10 cellular contexts compared by ENCODE assay signal in genomic region chr15:78879517-78880241, GRCh38. TPM values are rescaled to one million over a fixed set of nuclear protein-coding genes. Genes with fewer than 3 reads are reported as not detected.
DNase-seq lines count a peak whose midpoint lies in the region; ATAC-seq and TF ChIP-seq lines count a peak whose summit lies in the region.
"Had no signal": no experiment of that assay in that cellular context is flagged by ENCODE, and none has a peak within 500 bp of the region (broad histone marks: within the 10 kb centered on the region; RNA-seq: fewer than 3 reads in every experiment).

No MANE protein-coding gene starts in this region.

- no peak for ATAC-seq in heart left ventricle
- ATAC-seq in WTC11 = no peak
- ATAC-seq in thoracic aorta (ENCODE audit: insufficient number of reproducible peaks, low FRiP score, low read depth) = no peak
- ATAC-seq in GM19455 (IDR thresholded peaks at IDR 0.05; ENCODE audit: unreplicated experiment) = no peak
- ATAC-seq: pancreas had no signal

- intact Hi-C loops in heart left ventricle (cut with DNase I) = loop anchor here in 3 of 10 donors (10.0 kb wide), 3 partner anchors 55 to 125 kb away; no protein-coding TSS in a partner anchor

- H3K27ac Mint-ChIP-seq in WTC11 = peak overlapping the region; percentile 88

- no peak for TF ChIP-seq CTCF in cardiac muscle cell (IDR thresholded peaks at IDR 0.05; ENCODE audit: low read depth, low read length)
- no peak for TF ChIP-seq CTCF in heart left ventricle (IDR thresholded peaks at IDR 0.05)
- no peak for TF ChIP-seq CTCF in WTC11 (IDR thresholded peaks at IDR 0.05)
- TF ChIP-seq CTCF in hepatocyte (IDR thresholded peaks at IDR 0.05; ENCODE audit: poor library complexity) = no peak
- no peak for TF ChIP-seq CTCF in thoracic aorta (IDR thresholded peaks at IDR 0.05)

- TF ChIP-seq POLR2A in heart left ventricle (IDR thresholded peaks at IDR 0.05) = no peak

- H3K36me3 ChIP-seq in cardiac muscle cell (peaks cover 26% of the 10 kb centered on the region), heart left ventricle (peaks cover 0 to 62% (median 44%) of the 10 kb centered on the region in 9 donors), hepatocyte (replicated peaks; ENCODE audit: insufficient read depth, low read depth) (no peaks in the 10 kb centered on the region), thoracic aorta (no peaks in the 10 kb centered on the region)
- H3K36me3 ChIP-seq: pancreas had no signal

- no peaks in the 10 kb centered on the region for H3K9me3 ChIP-seq in cardiac muscle cell (ENCODE audit: low read depth)
- H3K9me3 ChIP-seq in heart left ventricle = no peaks in the 10 kb centered on the region
- H3K9me3 ChIP-seq in hepatocyte (ENCODE audit: low read depth) = no peaks in the 10 kb centered on the region
- H3K9me3 ChIP-seq in thoracic aorta = no peaks in the 10 kb centered on the region
- H3K9me3 ChIP-seq: pancreas had no signal

- H2AFZ ChIP-seq in hepatocyte = no peak overlapping the region

- CTCF ChIA-PET in WTC11 (lab: Charles Lee) = interaction anchor here (0.7 to 1.4 kb wide), 3 partner anchors 28 to 100 kb away, joined by 3 to 5 read pairs (median 4); partner anchors contain the start of gene ADAMTS7

- H3K27me3 ChIP-seq in cardiac muscle cell (no peaks in the 10 kb centered on the region), heart left ventricle (no peaks in the 10 kb centered on the region), hepatocyte (no peaks in the 10 kb centered on the region), thoracic aorta (replicated peaks; ENCODE audit: insufficient read depth) (no peaks in the 10 kb centered on the region)
- H3K27me3 ChIP-seq: pancreas had no signal

- POLR2A ChIA-PET in WTC11 (lab: Charles Lee) = interaction anchor here (0.7 kb wide), 1 partner anchor 153 kb away, joined by 3 read pairs; no protein-coding TSS in a partner anchor

- no peaks in the 10 kb centered on the region for H3K27me3 Mint-ChIP-seq in WTC11 (ENCODE audit: low read depth)

- peaks cover 34% of the 10 kb centered on the region for H3K4me1 ChIP-seq in cardiac muscle cell (ENCODE audit: low read depth)
- H3K4me1 ChIP-seq in heart left ventricle = peaks cover 10 to 89% (median 76%) of the 10 kb centered on the region in 12 donors
- peaks cover 47% of the 10 kb centered on the region for H3K4me1 ChIP-seq in hepatocyte (ENCODE audit: insufficient read depth)
- peaks cover 56 to 91% of the 10 kb centered on the region in 2 donors for H3K4me1 ChIP-seq in thoracic aorta (ENCODE audit: control insufficient read depth in 1 of 2, low read depth in 2 of 2)

- H3K79me2 ChIP-seq in hepatocyte = peaks cover 100% of the 10 kb centered on the region

- WGBS in heart left ventricle, 4 donors = 20 to 22% (median 21%) methylated on average over 6 of the region's 6 CpGs
- WGBS in hepatocyte (ENCODE audit: low lambda C conversion rate, missing lambda C conversion rate) = 49% methylated on average over 6 of the region's 6 CpGs

- H3K4me3 Mint-ChIP-seq in WTC11 = no peak overlapping the region

- peaks cover 100% of the 10 kb centered on the region for H4K20me1 ChIP-seq in hepatocyte (ENCODE audit: insufficient read depth, poor library complexity, severe bottlenecking)

- H3K36me3 Mint-ChIP-seq in WTC11 = peaks cover 39% of the 10 kb centered on the region

- peak in 1 of 2 donors; percentile 20 for DNase-seq in cardiac muscle cell (ENCODE audit: low read depth in 1 of 2, low spot score in 1 of 2)
- no peak for DNase-seq in heart left ventricle
- no peak for DNase-seq in WTC11 (ENCODE audit: low spot score)
- no peak for DNase-seq in hepatocyte (ENCODE audit: low spot score)
- DNase-seq in thoracic aorta (ENCODE audit: low spot score) = no peak
- no peak for DNase-seq in DMS153 treated with DMSO at 0.1 percent for 48 hours (lab: John Stamatoyannopoulos, UW; ENCODE audit: unreplicated experiment)
- DNase-seq in superior temporal gyrus (ENCODE audit: extremely low spot score) = no peak
- DNase-seq: pancreas, SHP77 had no signal

- peak overlapping the region; percentile 24 for H3K27ac ChIP-seq in cardiac muscle cell
- peak overlapping the region in 5 of 12 donors; percentile 6 to 30 (median 13) for H3K27ac ChIP-seq in heart left ventricle
- H3K27ac ChIP-seq in hepatocyte = peak overlapping the region; percentile 0
- peak overlapping the region in 1 of 2 donors; percentile 27 for H3K27ac ChIP-seq in thoracic aorta
- H3K27ac ChIP-seq: pancreas had no signal

- H3K4me3 ChIP-seq in cardiac muscle cell (peak overlapping the region; percentile 8), heart left ventricle (no peak overlapping the region), hepatocyte (no peak overlapping the region), thoracic aorta (peak overlapping the region; percentile 22)
- H3K4me3 ChIP-seq: pancreas had no signal

- no peaks in the 10 kb centered on the region for H3K9me2 ChIP-seq in hepatocyte (replicated peaks; ENCODE audit: insufficient read depth)

- no peaks in the 10 kb centered on the region for H3K9me3 Mint-ChIP-seq in WTC11

- peak overlapping the region; percentile 91 for H3K4me2 ChIP-seq in hepatocyte

- peaks cover 52% of the 10 kb centered on the region for H3K4me1 Mint-ChIP-seq in WTC11

TF ChIP-seq in WTC11, 78 proteins besides CTCF, POLR2A, EP300 and RAD21 (continues in another document):
- no peak for TF ChIP-seq FOXP1 (CRISPR knock-in tag; IDR thresholded peaks at IDR 0.05; ENCODE audit: borderline replicate concordance)
- no peak for TF ChIP-seq ATF6 (CRISPR knock-in tag; IDR thresholded peaks at IDR 0.05)
- TF ChIP-seq CREB1 (CRISPR knock-in tag; IDR thresholded peaks at IDR 0.05) = no peak
- no peak for TF ChIP-seq NFATC4 (CRISPR knock-in tag; IDR thresholded peaks at IDR 0.05)
- TF ChIP-seq, protein P1, sequence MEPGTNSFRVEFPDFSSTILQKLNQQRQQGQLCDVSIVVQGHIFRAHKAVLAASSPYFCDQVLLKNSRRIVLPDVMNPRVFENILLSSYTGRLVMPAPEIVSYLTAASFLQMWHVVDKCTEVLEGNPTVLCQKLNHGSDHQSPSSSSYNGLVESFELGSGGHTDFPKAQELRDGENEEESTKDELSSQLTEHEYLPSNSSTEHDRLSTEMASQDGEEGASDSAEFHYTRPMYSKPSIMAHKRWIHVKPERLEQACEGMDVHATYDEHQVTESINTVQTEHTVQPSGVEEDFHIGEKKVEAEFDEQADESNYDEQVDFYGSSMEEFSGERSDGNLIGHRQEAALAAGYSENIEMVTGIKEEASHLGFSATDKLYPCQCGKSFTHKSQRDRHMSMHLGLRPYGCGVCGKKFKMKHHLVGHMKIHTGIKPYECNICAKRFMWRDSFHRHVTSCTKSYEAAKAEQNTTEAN (CRISPR knock-in tag; IDR thresholded peaks at IDR 0.05) = no peak
- TF ChIP-seq GRHL2 (CRISPR knock-in tag; IDR thresholded peaks at IDR 0.05; ENCODE audit: insufficient replicate concordance, severe bottlenecking) = no peak
- no peak for TF ChIP-seq STAT6 (CRISPR knock-in tag; conservative IDR thresholded peaks at IDR 0.05; ENCODE audit: low read depth)
- no peak for TF ChIP-seq EMX1 (CRISPR knock-in tag; IDR thresholded peaks at IDR 0.05)

RNA-seq across cellular contexts. Expression of gene MORF4L1, which starts 7.0 kb away (rescaled TPM):
- total RNA-seq in cardiac muscle cell (760 and 1,026 TPM in 2 replicates), heart left ventricle (100 to 1,000 TPM; 260 to 384 (median 328) TPM), WTC11 (2021) (487 to 511 TPM (median 503 TPM) in 3 replicates), hepatocyte (381 and 436 TPM in 2 replicates), thoracic aorta (100 to 1,000 TPM; 330 to 355 TPM)
- polyA plus RNA-seq in cardiac muscle cell (625 and 669 TPM in 2 replicates), heart left ventricle (100 to 1,000 TPM; 162 to 549 TPM), hepatocyte (340 and 358 TPM in 2 replicates)

Comparison
In these comparisons a context has a peak if more than half of its experiments do, and no peak if none do; other contexts are left out.
1. H3K4me3 ChIP-seq: peak in cardiac muscle cell (single experiment) and thoracic aorta (single experiment); none in heart left ventricle (0 of 12) and hepatocyte (single experiment).